In genomic region chr10:239109-239508, GRCh38 we compare ENCODE assay signal across 19 cellular contexts.
DNase-seq lines count a peak whose midpoint lies in the region; ATAC-seq and TF ChIP-seq lines count a peak whose summit lies in the region.
"Had no signal": no experiment of that assay in that cellular context is flagged by ENCODE, and none has a peak within 500 bp of the region (broad histone marks: within the 10 kb centered on the region; RNA-seq: fewer than 3 reads in every experiment).

No MANE protein-coding gene starts in this region.

- H3K4me3 Mint-ChIP-seq in activated CD4-positive, alpha-beta T cell treated with anti-CD3 and anti-CD28 coated beads, Interleukin-2, amount 10 ng/mL, durations not matched to agents 7 days and 5 days: no peak overlapping the region
- H3K4me3 Mint-ChIP-seq: activated CD8-positive, alpha-beta memory T cell treated with anti-CD3 and anti-CD28 coated beads, Interleukin-2, amount 10 ng/mL, durations not matched to agents 7 days and 5 days had no signal

- H3K4me1 ChIP-seq in A673 (ENCODE audit: insufficient read depth, low read length, poor library complexity, severe bottlenecking): peaks cover 15% of the 10 kb centered on the region
- H3K4me1 ChIP-seq in GM23248 (ENCODE audit: insufficient read depth): peaks cover 6% of the 10 kb centered on the region
- H3K4me1 ChIP-seq in OCI-LY1 (ENCODE audit: insufficient read depth, low read length, severe bottlenecking): peaks cover 27% of the 10 kb centered on the region
- H3K4me1 ChIP-seq in fibroblast of lung (ENCODE audit: control insufficient read depth, extremely low read depth, insufficient read depth, low read length): no peaks in the 10 kb centered on the region

- peaks cover 10% of the 10 kb centered on the region for H3K36me3 Mint-ChIP-seq in activated CD4-positive, alpha-beta T cell treated with anti-CD3 and anti-CD28 coated beads, Interleukin-2, amount 10 ng/mL, durations not matched to agents 7 days and 5 days (ENCODE audit: low read depth)
- H3K36me3 Mint-ChIP-seq: activated CD8-positive, alpha-beta memory T cell treated with anti-CD3 and anti-CD28 coated beads, Interleukin-2, amount 10 ng/mL, durations not matched to agents 7 days and 5 days had no signal

- H3K27me3 ChIP-seq in A673 (replicated peaks; ENCODE audit: insufficient read depth, low read depth, low read length, poor library complexity) (no peaks in the 10 kb centered on the region), GM23248 (replicated peaks; ENCODE audit: insufficient read depth) (no peaks in the 10 kb centered on the region), OCI-LY1 (ENCODE audit: insufficient read depth, low read length) (no peaks in the 10 kb centered on the region), fibroblast of lung (ENCODE audit: control insufficient read depth, insufficient read depth, low read length) (no peaks in the 10 kb centered on the region)
- H3K27me3 ChIP-seq: BLaER1 treated with 17β-estradiol and CSF1 and Interleukin-3, amounts not matched to agents 10 nM and 100 nM; cardiac muscle cell; heart left ventricle had no signal

- H3K9ac ChIP-seq in GM23248 (no peak overlapping the region), OCI-LY1 (ENCODE audit: low read length) (no peak overlapping the region), fibroblast of lung (ENCODE audit: insufficient read depth, low read length) (no peak overlapping the region)
- H3K9ac ChIP-seq: BLaER1 treated with 17β-estradiol and CSF1 and Interleukin-3, amounts not matched to agents 10 nM and 100 nM had no signal

- no peak overlapping the region for H3K4me2 ChIP-seq in GM23248 (ENCODE audit: unreplicated experiment)
- H3K4me2 ChIP-seq in OCI-LY1 (ENCODE audit: low read length): no peak overlapping the region; the same call in 1 of the 2 replicates
- H3K4me2 ChIP-seq in fibroblast of lung (ENCODE audit: extremely low read depth, insufficient read depth, low read length): no peak overlapping the region
- H3K4me2 ChIP-seq: BLaER1 treated with 17β-estradiol and CSF1 and Interleukin-3, amounts not matched to agents 10 nM and 100 nM had no signal

- no peaks in the 10 kb centered on the region for H3K9me2 ChIP-seq in GM23248 (ENCODE audit: insufficient read depth)
- H3K9me2 ChIP-seq in OCI-LY1 (ENCODE audit: low read depth, low read length): no peaks in the 10 kb centered on the region

- ATAC-seq in HG03025 (IDR thresholded peaks at IDR 0.05; ENCODE audit: low FRiP score, unreplicated experiment) (no peak), GM18511 (IDR thresholded peaks at IDR 0.05; ENCODE audit: unreplicated experiment) (no peak)
- no peak for ATAC-seq in activated CD4-positive, CD25-positive, alpha-beta regulatory T cell treated with anti-CD3 and anti-CD28 coated beads, Interleukin-2, amount 50 U/mL, for 24 hours
- ATAC-seq: activated CD8-positive, alpha-beta memory T cell treated with anti-CD3 and anti-CD28 coated beads, Interleukin-2, amount 10 ng/mL, durations not matched to agents 7 days and 5 days; heart left ventricle; left cardiac atrium had no signal

- POLR2A ChIA-PET in A673 (lab: Charles Lee; ENCODE audit: low non-redundant PET): no interaction called here
- POLR2A ChIA-PET in activated CD4-positive, alpha-beta T cell treated with anti-CD3 and anti-CD28 coated beads, Interleukin-2, amount 10 ng/mL, durations not matched to agents 7 days and 5 days (lab: Charles Lee): no interaction called here

- TF ChIP-seq CTCF in A673 (conservative IDR thresholded peaks at IDR 0.05; ENCODE audit: low read depth, low read length) (peak; percentile 26; the same call in 1 of the 2 replicates), OCI-LY1 (IDR thresholded peaks at IDR 0.05; ENCODE audit: low read length) (peak; percentile 66), fibroblast of lung (conservative IDR thresholded peaks at IDR 0.05 in 1 of 2, IDR thresholded peaks at IDR 0.05 in 1 of 2; ENCODE audit: low read depth in 1 of 2, low read length in 2 of 2) (no peak)

- no TSS peak for BruUV-seq in A673 (replicated peaks; lab: Mats Ljungman, UMichigan)

- H3K27ac ChIP-seq in A673 (ENCODE audit: low read depth, low read length, poor library complexity, severe bottlenecking) (no peak overlapping the region), GM23248 (no peak overlapping the region), OCI-LY1 (ENCODE audit: low read depth, low read length, poor library complexity, severe bottlenecking) (no peak overlapping the region), fibroblast of lung (ENCODE audit: insufficient read depth, low read length) (no peak overlapping the region)
- H3K27ac ChIP-seq: BLaER1 treated with 17β-estradiol and CSF1 and Interleukin-3, amounts not matched to agents 10 nM and 100 nM; cardiac muscle cell; heart left ventricle; SK-N-MC had no signal

- H3K9me3 Mint-ChIP-seq in activated CD4-positive, alpha-beta T cell treated with anti-CD3 and anti-CD28 coated beads, Interleukin-2, amount 10 ng/mL, durations not matched to agents 7 days and 5 days: no peaks in the 10 kb centered on the region

- H3K27me3 Mint-ChIP-seq in activated CD4-positive, alpha-beta T cell treated with anti-CD3 and anti-CD28 coated beads, Interleukin-2, amount 10 ng/mL, durations not matched to agents 7 days and 5 days: no peaks in the 10 kb centered on the region
- H3K27me3 Mint-ChIP-seq: activated CD8-positive, alpha-beta memory T cell treated with anti-CD3 and anti-CD28 coated beads, Interleukin-2, amount 10 ng/mL, durations not matched to agents 7 days and 5 days had no signal

- H3F3A ChIP-seq in GM23248 (ENCODE audit: insufficient read depth) (peaks cover 3% of the 10 kb centered on the region; the same call in 1 of the 2 replicates), OCI-LY1 (ENCODE audit: insufficient read depth, low read length) (no peaks in the 10 kb centered on the region)

- intact Hi-C loops in A673 (cut with micrococcal nuclease; ENCODE audit: unreplicated experiment): no loop called here

- H2AFZ ChIP-seq in GM23248 (no peak overlapping the region), OCI-LY1 (ENCODE audit: low read length) (no peak overlapping the region), fibroblast of lung (ENCODE audit: low read length) (no peak overlapping the region)

- H3K9me3 ChIP-seq in A673 (ENCODE audit: low read depth, low read length, poor library complexity, severe bottlenecking) (no peaks in the 10 kb centered on the region), GM23248 (ENCODE audit: low read depth) (no peaks in the 10 kb centered on the region), OCI-LY1 (ENCODE audit: low read length) (no peaks in the 10 kb centered on the region), fibroblast of lung (ENCODE audit: control insufficient read depth, insufficient read depth, low read depth, low read length) (no peaks in the 10 kb centered on the region)
- H3K9me3 ChIP-seq: BLaER1 treated with 17β-estradiol and CSF1 and Interleukin-3, amounts not matched to agents 10 nM and 100 nM; heart left ventricle had no signal

- H3K36me3 ChIP-seq in A673 (ENCODE audit: insufficient read depth, low read length, poor library complexity, severe bottlenecking): peaks cover 17% of the 10 kb centered on the region
- H3K36me3 ChIP-seq in GM23248 (ENCODE audit: low read depth): peaks cover 34% of the 10 kb centered on the region
- H3K36me3 ChIP-seq in OCI-LY1 (ENCODE audit: insufficient read depth, low read length): no peaks in the 10 kb centered on the region
- H3K36me3 ChIP-seq in fibroblast of lung (ENCODE audit: control insufficient read depth, insufficient read depth, low read length): no peaks in the 10 kb centered on the region

- peaks cover 3% of the 10 kb centered on the region for H3K4me1 Mint-ChIP-seq in activated CD4-positive, alpha-beta T cell treated with anti-CD3 and anti-CD28 coated beads, Interleukin-2, amount 10 ng/mL, durations not matched to agents 7 days and 5 days
- H3K4me1 Mint-ChIP-seq: activated CD8-positive, alpha-beta memory T cell treated with anti-CD3 and anti-CD28 coated beads, Interleukin-2, amount 10 ng/mL, durations not matched to agents 7 days and 5 days had no signal

- 87 to 91% methylated on average over 6 of the region's 6 CpGs for WGBS in GM23248 (ENCODE audit: low coverage in 1 of 2, low lambda C conversion rate in 2 of 2, missing lambda C conversion rate in 2 of 2), 2 experiments

- no peaks in the 10 kb centered on the region for H3K79me2 ChIP-seq in GM23248 (ENCODE audit: insufficient read depth)
- H3K79me2 ChIP-seq in OCI-LY1 (ENCODE audit: insufficient read depth, low read length): no peaks in the 10 kb centered on the region
- H3K79me2 ChIP-seq in fibroblast of lung (ENCODE audit: control insufficient read depth, insufficient read depth, low read length): no peaks in the 10 kb centered on the region

- DNase-seq in A673 (ENCODE audit: low spot score) (peak; percentile 45), GM23248 (peak; percentile 30), fibroblast of lung (ENCODE audit: low read depth in 2 of 2) (peak; percentile 8 to 86)
- DNase-seq in activated CD4-positive, alpha-beta T cell treated with anti-CD3 and anti-CD28 coated beads, Interleukin-2, amount 10 ng/mL, durations not matched to agents 7 days and 5 days: no peak
- DNase-seq: activated CD8-positive, alpha-beta memory T cell treated with anti-CD3 and anti-CD28 coated beads, Interleukin-2, amount 10 ng/mL, durations not matched to agents 7 days and 5 days; activated naive CD4-positive, alpha-beta T cell; GDM1; heart left ventricle; left cardiac atrium; NCI-H774; retina; stimulated activated CD4-positive, alpha-beta T cell treated with anti-CD3 and anti-CD28 coated beads, Interleukin-2, amount 100 ng/mL, for 48 hours had no signal

- in situ Hi-C loops in GM23248 (cut with MboI): no loop called here

- H3K27ac Mint-ChIP-seq in activated CD4-positive, alpha-beta T cell treated with anti-CD3 and anti-CD28 coated beads, Interleukin-2, amount 10 ng/mL, durations not matched to agents 7 days and 5 days: no peak overlapping the region
- H3K27ac Mint-ChIP-seq: activated CD8-positive, alpha-beta memory T cell treated with anti-CD3 and anti-CD28 coated beads, Interleukin-2, amount 10 ng/mL, durations not matched to agents 7 days and 5 days had no signal

- CTCF ChIA-PET in A673 (lab: Charles Lee): no interaction called here
- CTCF ChIA-PET in activated CD4-positive, alpha-beta T cell treated with anti-CD3 and anti-CD28 coated beads, Interleukin-2, amount 10 ng/mL, durations not matched to agents 7 days and 5 days (lab: Charles Lee): interaction anchor here (0.6 kb wide), 1 partner anchor 936 kb away, joined by 4 read pairs; no protein-coding TSS in a partner anchor

- H4K20me1 ChIP-seq in GM23248 (ENCODE audit: insufficient read depth): no peaks in the 10 kb centered on the region
- H4K20me1 ChIP-seq in OCI-LY1 (ENCODE audit: insufficient read depth, low read length): no peaks in the 10 kb centered on the region
- no peaks in the 10 kb centered on the region for H4K20me1 ChIP-seq in fibroblast of lung (ENCODE audit: control insufficient read depth, extremely low read depth, insufficient read depth, low read length)

- H3K4me3 ChIP-seq in A673 (ENCODE audit: low read depth, low read length, poor library complexity, severe bottlenecking) (no peak overlapping the region), GM23248 (no peak overlapping the region), OCI-LY1 (ENCODE audit: low read depth, low read length, poor library complexity, severe bottlenecking) (no peak overlapping the region), fibroblast of lung (replicated peaks in 1 of 4; ENCODE audit: control extremely low read depth in 1 of 4, insufficient read depth in 1 of 4, low read depth in 3 of 4, low read length in 4 of 4) (no peak overlapping the region)
- H3K4me3 ChIP-seq: BLaER1 treated with 17β-estradiol and CSF1 and Interleukin-3, amounts not matched to agents 10 nM and 100 nM; cardiac muscle cell; heart left ventricle; SK-N-MC had no signal

Comparison
In these comparisons a context has a peak if more than half of its experiments do, and no peak if none do; other contexts are left out.
1. CTCF ChIP-seq: peak in A673 (single experiment) and OCI-LY1 (single experiment); none in fibroblast of lung (0 of 2).